In genomic region chr15:34642252-34642651, GRCh38 we compare ENCODE assay signal across 21 cellular contexts.
"Had no signal": no experiment of that assay in that cellular context is flagged by ENCODE, and none has a peak within 500 bp of the region (broad histone marks: within the 10 kb centered on the region; RNA-seq: fewer than 3 reads in every experiment).

No MANE protein-coding gene starts in this region.

- ATAC-seq: activated naive CD8-positive, alpha-beta T cell treated with anti-CD3 and anti-CD28 coated beads, Interleukin-2, amount 50 U/mL, for 24 hours; activated T-cell treated with anti-CD3 and anti-CD28 coated beads, Interleukin-2, amount 50 U/mL, for 4 hours; foreskin keratinocyte; left colon; lower lobe of right lung; natural killer cell treated with Interleukin-12 subunit alpha and Interleukin-12 subunit beta and Interleukin-15 and Interleukin-18, amount 100 ng/mL, for 72 hours; stimulated activated naive CD8-positive, alpha-beta T cell treated with anti-CD3 and anti-CD28 coated beads, Interleukin-15, Interleukin-2, amounts not matched to agents 100 U/mL and 50 U/mL, for 24 hours had no signal

- H3K9me3 ChIP-seq: lower lobe of right lung, right atrium auricular region had no signal

- DNase-seq: activated CD4-positive, alpha-beta T cell treated with anti-CD3 and anti-CD28 coated beads, Interleukin-2, amount 50 U/mL, for 1 hour; activated CD4-positive, CD25-positive, alpha-beta regulatory T cell treated with anti-CD3 and anti-CD28 coated beads, Interleukin-2, amount 50 U/mL, for 72 hours; activated CD8-positive, alpha-beta memory T cell treated with anti-CD3 and anti-CD28 coated beads, Interleukin-2, amount 50 U/mL, for 4 hours; activated naive CD4-positive, alpha-beta T cell treated with anti-CD3 and anti-CD28 coated beads for 36 hours; activated naive CD8-positive, alpha-beta T cell treated with anti-CD3 and anti-CD28 coated beads, Interleukin-2, amount 50 U/mL, for 24 hours; activated T-cell treated with anti-CD3 and anti-CD28 coated beads, Interleukin-2, amount 50 U/mL, for 4 hours; anterior cingulate cortex; central memory CD4-positive, alpha-beta T cell; endodermal cell; foreskin keratinocyte; hippocampal formation; islet precursor cell; left colon; lower lobe of right lung; occipital lobe; stimulated activated CD4-positive, alpha-beta T cell treated with anti-CD3 and anti-CD28 coated beads, Interleukin-2, amount 100 ng/mL, for 24 hours; stimulated activated naive CD8-positive, alpha-beta T cell treated with anti-CD3 and anti-CD28 coated beads, Interleukin-15, Interleukin-2, amounts not matched to agents 100 U/mL and 50 U/mL, for 24 hours; T1000 had no signal

- H3K4me3 ChIP-seq: lower lobe of right lung, right atrium auricular region had no signal

- H3K27ac ChIP-seq: epithelial cell of prostate, foreskin keratinocyte, lower lobe of right lung, right atrium auricular region had no signal

- H3K36me3 ChIP-seq: lower lobe of right lung, right atrium auricular region had no signal

- H3K4me1 ChIP-seq: foreskin keratinocyte, lower lobe of right lung, right atrium auricular region had no signal

- H3K27me3 ChIP-seq: right atrium auricular region had no signal
